9 cellular contexts compared by ENCODE assay signal in genomic region chr1:40232444-40232843, GRCh38. TPM values are rescaled to one million over a fixed set of nuclear protein-coding genes. Genes with fewer than 3 reads are reported as not detected.
A peak's percentile ranks its signal among the peaks of the same experiment; 100 is the strongest.
DNase-seq lines count a peak whose midpoint lies in the region; ATAC-seq, FAIRE-seq and TF ChIP-seq lines count a peak whose summit lies in the region.
"Had no signal": no experiment of that assay in that cellular context is flagged by ENCODE, and none has a peak within 500 bp of the region (broad histone marks: within the 10 kb centered on the region; RNA-seq: fewer than 3 reads in every experiment).

No MANE protein-coding gene starts in this region.

- H3K4me3 Mint-ChIP-seq in activated naive CD8-positive, alpha-beta T cell treated with anti-CD3 and anti-CD28 coated beads, Interleukin-2, amount 50 U/mL, for 24 hours: no peak overlapping the region

- no peaks in the 10 kb centered on the region for H3K27me3 ChIP-seq in testis

- no peaks in the 10 kb centered on the region for H3K9me3 Mint-ChIP-seq in activated naive CD8-positive, alpha-beta T cell treated with anti-CD3 and anti-CD28 coated beads, Interleukin-2, amount 50 U/mL, for 24 hours

- 92 to 98% methylated on average over 4 of the region's 4 CpGs for WGBS in testis, 2 donors

- FAIRE-seq in urothelium cell line (lab: Jason Lieb, UNC): no peak

- intact Hi-C loops in testis (cut with DNase I; ENCODE audit: low total_unique reads): no loop called here

- peak; percentile 95 for ATAC-seq in GM21576 (IDR thresholded peaks at IDR 0.05; ENCODE audit: unreplicated experiment)
- ATAC-seq in activated naive CD8-positive, alpha-beta T cell treated with anti-CD3 and anti-CD28 coated beads, Interleukin-2, amount 50 U/mL, for 24 hours: peak; percentile 94

- H3K4me3 ChIP-seq in GM12865 (ENCODE audit: low read depth, low read length): no peak overlapping the region
- H3K4me3 ChIP-seq in testis: no peak overlapping the region

- TF ChIP-seq CTCF in GM12865 (IDR thresholded peaks at IDR 0.05; ENCODE audit: insufficient read depth, low read depth, low read length, missing control alignments): no peak
- TF ChIP-seq CTCF in testis (IDR thresholded peaks at IDR 0.05): no peak

- H3K36me3 ChIP-seq in testis (ENCODE audit: low read depth, missing control alignments): no peaks in the 10 kb centered on the region

- no peaks in the 10 kb centered on the region for H3K4me1 ChIP-seq in testis

- DNase-seq in GM12865 (ENCODE audit: low read depth): peak; percentile 98
- DNase-seq in NCI-H2171 (lab: John Stamatoyannopoulos, UW): peak; percentile 5
- DNase-seq in activated naive CD8-positive, alpha-beta T cell treated with anti-CD3 and anti-CD28 coated beads, Interleukin-2, amount 50 U/mL, for 24 hours: peak; percentile 64
- no peak for DNase-seq in urothelium cell line (ENCODE audit: low spot score)
- DNase-seq in NCI-H2107 treated with DMSO at 0.1 percent for 48 hours (lab: John Stamatoyannopoulos, UW; ENCODE audit: unreplicated experiment): no peak
- no peak for DNase-seq in testis
- DNase-seq in DMS153 treated with DMSO at 0.1 percent for 48 hours (lab: John Stamatoyannopoulos, UW; ENCODE audit: unreplicated experiment): no peak

- H3K27ac ChIP-seq in testis: no peak overlapping the region

- peaks cover 69% of the 10 kb centered on the region for H3K36me3 Mint-ChIP-seq in activated naive CD8-positive, alpha-beta T cell treated with anti-CD3 and anti-CD28 coated beads, Interleukin-2, amount 50 U/mL, for 24 hours (ENCODE audit: low read depth)

- peaks cover 29% of the 10 kb centered on the region for H3K4me1 Mint-ChIP-seq in activated naive CD8-positive, alpha-beta T cell treated with anti-CD3 and anti-CD28 coated beads, Interleukin-2, amount 50 U/mL, for 24 hours

- H3K9me3 ChIP-seq in testis: no peaks in the 10 kb centered on the region

- no peaks in the 10 kb centered on the region for H3K27me3 Mint-ChIP-seq in activated naive CD8-positive, alpha-beta T cell treated with anti-CD3 and anti-CD28 coated beads, Interleukin-2, amount 50 U/mL, for 24 hours

- H3K27ac Mint-ChIP-seq in activated naive CD8-positive, alpha-beta T cell treated with anti-CD3 and anti-CD28 coated beads, Interleukin-2, amount 50 U/mL, for 24 hours: no peak overlapping the region

- TF ChIP-seq POLR2A in testis (IDR thresholded peaks at IDR 0.05): no peak

RNA-seq across cellular contexts. Expression of gene TMCO2, which starts 15.3 kb away (rescaled TPM):
- total RNA-seq in testis: 10 to 100 TPM; 35.2 to 81.5 TPM
- polyA plus RNA-seq in testis (ENCODE audit: insufficient read depth, low read depth, low replicate concordance): 198 TPM
- total RNA-seq: myocyte had no signal

RNA-seq across cellular contexts. Expression of gene ZMPSTE24, which starts 25.6 kb away (rescaled TPM):
- 10 to 100 TPM; 30.4 to 31.3 TPM for total RNA-seq in testis
- polyA plus RNA-seq in testis (ENCODE audit: insufficient read depth, low read depth, low replicate concordance): 22.5 TPM

Comparison
In these comparisons a context has a peak if more than half of its experiments do, and no peak if none do; other contexts are left out.
1. DNase-seq: peak in GM12865 (single experiment), NCI-H2171 (single experiment) and activated naive CD8-positive, alpha-beta T cell treated with anti-CD3 and anti-CD28 coated beads, Interleukin-2, amount 50 U/mL, for 24 hours (single experiment); none in urothelium cell line (single experiment), NCI-H2107 treated with DMSO at 0.1 percent for 48 hours (single experiment), testis (single experiment) and DMS153 treated with DMSO at 0.1 percent for 48 hours (single experiment).